37 cellular contexts compared by ENCODE assay signal in genomic region chr12:10919809-10920208, GRCh38. TPM values are rescaled to one million over a fixed set of nuclear protein-coding genes. Genes with fewer than 3 reads are reported as not detected.
"Had no signal": no experiment of that assay in that cellular context is flagged by ENCODE, and none has a peak within 500 bp of the region (broad histone marks: within the 10 kb centered on the region; RNA-seq: fewer than 3 reads in every experiment).

No MANE protein-coding gene starts in this region.

- ATAC-seq: activated CD8-positive, alpha-beta T cell treated with anti-CD3 and anti-CD28 coated beads for 36 hours; activated naive CD4-positive, alpha-beta T cell treated with anti-CD3 and anti-CD28 coated beads, Interleukin-2, amount 50 U/mL, for 72 hours; activated T-cell treated with anti-CD3 and anti-CD28 coated beads, Interleukin-2, amount 50 U/mL, for 4 hours; activated T-cell treated with anti-CD3 and anti-CD28 coated beads, Interleukin-2, amount 50 U/mL, for 72 hours; activated T-helper 17 cell treated with anti-CD3 and anti-CD28 coated beads, Interleukin-2, amount 50 U/mL, for 72 hours; body of pancreas had no signal

- H3K4me3 ChIP-seq: adrenal gland, body of pancreas, breast epithelium had no signal

- H3K27ac Mint-ChIP-seq: activated B cell treated with CpG ODN at 0.5 μM for 24 hours; activated CD4-positive, alpha-beta memory T cell treated with anti-CD3 and anti-CD28 coated beads for 36 hours; activated CD4-positive, alpha-beta T cell treated with anti-CD3 and anti-CD28 coated beads, Interleukin-2, amount 10 ng/mL, durations not matched to agents 24 days and 14 days; activated CD8-positive, alpha-beta T cell treated with anti-CD3 and anti-CD28 coated beads for 36 hours; activated naive CD4-positive, alpha-beta T cell treated with anti-CD3 and anti-CD28 coated beads for 36 hours; activated naive CD4-positive, alpha-beta T cell treated with anti-CD3 and anti-CD28 coated beads, Interleukin-2, amount 50 U/mL, for 72 hours; activated naive CD8-positive, alpha-beta T cell treated with anti-CD3 and anti-CD28 coated beads for 36 hours; activated T-cell treated with anti-CD3 and anti-CD28 coated beads, Interleukin-2, amount 50 U/mL, for 72 hours; activated T-helper 1 cell treated with anti-CD3 and anti-CD28 coated beads, Interleukin-12 subunit alpha, Interleukin-12 subunit beta, Interleukin-2, Interleukin-4 antibody, amounts not matched to agents 30 ng/mL and 10 ng/mL and 1 ng/mL, durations not matched to agents 14 hours and 24 hours and 36 hours; activated T-helper 17 cell treated with anti-CD3 and anti-CD28 coated beads, Interleukin-2, amount 50 U/mL, for 72 hours; T-helper 1 cell treated with Interleukin-12 subunit alpha and Interleukin-12 subunit beta and Interleukin-4 antibody, amounts not matched to agents 30 μg/mL and 1 μg/mL, for 36 hours; T-helper 2 cell treated with Interferon-gamma antibody and Interleukin-4, amounts not matched to agents 5 μg/mL and 100 μg/mL, for 36 hours had no signal

- H3K27me3 ChIP-seq: adrenal gland, body of pancreas, brain microvascular endothelial cell, breast epithelium had no signal

- H3K9me3 ChIP-seq: adrenal gland, body of pancreas, breast epithelium had no signal

- H3K36me3 Mint-ChIP-seq: activated CD4-positive, alpha-beta memory T cell treated with anti-CD3 and anti-CD28 coated beads for 36 hours; activated naive CD4-positive, alpha-beta T cell treated with anti-CD3 and anti-CD28 coated beads, Interleukin-2, amount 50 U/mL, for 72 hours; activated naive CD8-positive, alpha-beta T cell treated with anti-CD3 and anti-CD28 coated beads for 36 hours had no signal

- H3K4me3 Mint-ChIP-seq: activated B cell treated with CpG ODN at 0.5 μM for 24 hours; activated CD4-positive, alpha-beta memory T cell treated with anti-CD3 and anti-CD28 coated beads for 36 hours; activated CD4-positive, alpha-beta T cell treated with anti-CD3 and anti-CD28 coated beads, Interleukin-2, amount 10 ng/mL, durations not matched to agents 24 days and 14 days; activated CD8-positive, alpha-beta T cell treated with anti-CD3 and anti-CD28 coated beads for 36 hours; activated naive CD4-positive, alpha-beta T cell treated with anti-CD3 and anti-CD28 coated beads for 36 hours; activated naive CD8-positive, alpha-beta T cell treated with anti-CD3 and anti-CD28 coated beads for 36 hours; activated T-cell treated with anti-CD3 and anti-CD28 coated beads, Interleukin-2, amount 50 U/mL, for 4 hours; activated T-cell treated with anti-CD3 and anti-CD28 coated beads, Interleukin-2, amount 50 U/mL, for 72 hours; activated T-helper 1 cell treated with anti-CD3 and anti-CD28 coated beads, Interleukin-12 subunit alpha, Interleukin-12 subunit beta, Interleukin-2, Interleukin-4 antibody, amounts not matched to agents 30 ng/mL and 10 ng/mL and 1 ng/mL, durations not matched to agents 14 hours and 24 hours and 36 hours; activated T-helper 17 cell treated with anti-CD3 and anti-CD28 coated beads, Interleukin-2, amount 50 U/mL, for 72 hours; T-helper 1 cell treated with Interleukin-12 subunit alpha and Interleukin-12 subunit beta and Interleukin-4 antibody, amounts not matched to agents 30 μg/mL and 1 μg/mL, for 36 hours; T-helper 2 cell treated with Interferon-gamma antibody and Interleukin-4, amounts not matched to agents 5 μg/mL and 100 μg/mL, for 36 hours had no signal

- H3K36me3 ChIP-seq: adrenal gland, brain microvascular endothelial cell, breast epithelium had no signal

- H3K4me1 Mint-ChIP-seq: activated B cell treated with CpG ODN at 0.5 μM for 24 hours; activated CD4-positive, alpha-beta T cell treated with anti-CD3 and anti-CD28 coated beads, Interleukin-2, amount 10 ng/mL, durations not matched to agents 24 days and 14 days; activated naive CD8-positive, alpha-beta T cell treated with anti-CD3 and anti-CD28 coated beads for 36 hours; activated T-helper 17 cell treated with anti-CD3 and anti-CD28 coated beads, Interleukin-2, amount 50 U/mL, for 72 hours had no signal

- H3K9me3 Mint-ChIP-seq: activated B cell treated with CpG ODN at 0.5 μM for 24 hours; activated CD4-positive, alpha-beta memory T cell treated with anti-CD3 and anti-CD28 coated beads for 36 hours; activated CD4-positive, alpha-beta T cell treated with anti-CD3 and anti-CD28 coated beads, Interleukin-2, amount 10 ng/mL, durations not matched to agents 24 days and 14 days; activated CD8-positive, alpha-beta T cell treated with anti-CD3 and anti-CD28 coated beads for 36 hours; activated naive CD4-positive, alpha-beta T cell treated with anti-CD3 and anti-CD28 coated beads for 36 hours; activated naive CD8-positive, alpha-beta T cell treated with anti-CD3 and anti-CD28 coated beads for 36 hours; activated T-cell treated with anti-CD3 and anti-CD28 coated beads, Interleukin-2, amount 50 U/mL, for 4 hours; activated T-cell treated with anti-CD3 and anti-CD28 coated beads, Interleukin-2, amount 50 U/mL, for 72 hours; activated T-helper 1 cell treated with anti-CD3 and anti-CD28 coated beads, Interleukin-12 subunit alpha, Interleukin-12 subunit beta, Interleukin-2, Interleukin-4 antibody, amounts not matched to agents 30 ng/mL and 10 ng/mL and 1 ng/mL, durations not matched to agents 14 hours and 24 hours and 36 hours; activated T-helper 17 cell treated with anti-CD3 and anti-CD28 coated beads, Interleukin-2, amount 50 U/mL, for 72 hours; T-helper 1 cell treated with Interleukin-12 subunit alpha and Interleukin-12 subunit beta and Interleukin-4 antibody, amounts not matched to agents 30 μg/mL and 1 μg/mL, for 36 hours; T-helper 2 cell treated with Interferon-gamma antibody and Interleukin-4, amounts not matched to agents 5 μg/mL and 100 μg/mL, for 36 hours had no signal

- H3K4me1 ChIP-seq: adrenal gland, body of pancreas, breast epithelium had no signal

- DNase-seq: activated B cell treated with CpG ODN at 0.5 μM for 24 hours; activated CD4-positive, alpha-beta memory T cell treated with anti-CD3 and anti-CD28 coated beads for 36 hours; activated CD4-positive, alpha-beta T cell treated with anti-CD3 and anti-CD28 coated beads for 4 hours; activated CD4-positive, alpha-beta T cell treated with anti-CD3 and anti-CD28 coated beads, Interleukin-2, amount 10 ng/mL, durations not matched to agents 24 days and 14 days; activated CD4-positive, alpha-beta T cell treated with anti-CD3 and anti-CD28 coated beads, Interleukin-2, amount 50 U/mL, for 1 hour; activated CD4-positive, alpha-beta T cell treated with anti-CD3 and anti-CD28 coated beads, Interleukin-2, amount 50 U/mL, for 4 hours; activated CD4-positive, CD25-positive, alpha-beta regulatory T cell treated with anti-CD3 and anti-CD28 coated beads, Interleukin-2, amount 50 U/mL, for 72 hours; activated CD8-positive, alpha-beta memory T cell treated with anti-CD3 and anti-CD28 coated beads, Interleukin-2, amount 50 U/mL, for 4 hours; activated CD8-positive, alpha-beta T cell treated with anti-CD3 and anti-CD28 coated beads for 36 hours; activated effector memory CD4-positive, alpha-beta T cell treated with anti-CD3 and anti-CD28 coated beads, Interleukin-2, amount 50 U/mL, for 16 hours; activated gamma-delta T cell treated with Interleukin-2 at 50 U/mL for 16 hours; activated naive CD4-positive, alpha-beta T cell; activated naive CD4-positive, alpha-beta T cell treated with anti-CD3 and anti-CD28 coated beads for 36 hours; activated naive CD4-positive, alpha-beta T cell treated with anti-CD3 and anti-CD28 coated beads, Interleukin-2, amount 50 U/mL, for 16 hours; activated naive CD8-positive, alpha-beta T cell treated with anti-CD3 and anti-CD28 coated beads for 36 hours; activated T-cell treated with anti-CD3 and anti-CD28 coated beads for 4 hours; activated T-cell treated with anti-CD3 and anti-CD28 coated beads, Interleukin-2, amount 50 U/mL, for 1 hour; activated T-cell treated with anti-CD3 and anti-CD28 coated beads, Interleukin-2, amount 50 U/mL, for 4 hours; activated T-cell treated with anti-CD3 and anti-CD28 coated beads, Interleukin-2, amount 50 U/mL, for 72 hours; adrenal gland; amniotic stem cell; aorta; body of pancreas; brain microvascular endothelial cell; central memory CD4-positive, alpha-beta T cell; T-helper 2 cell; T-helper 9 cell had no signal

- H3K27me3 Mint-ChIP-seq: activated B cell treated with CpG ODN at 0.5 μM for 24 hours; activated CD4-positive, alpha-beta memory T cell treated with anti-CD3 and anti-CD28 coated beads for 36 hours; activated CD4-positive, alpha-beta T cell treated with anti-CD3 and anti-CD28 coated beads, Interleukin-2, amount 10 ng/mL, durations not matched to agents 24 days and 14 days; activated CD8-positive, alpha-beta T cell treated with anti-CD3 and anti-CD28 coated beads for 36 hours; activated naive CD8-positive, alpha-beta T cell treated with anti-CD3 and anti-CD28 coated beads for 36 hours; activated T-helper 17 cell treated with anti-CD3 and anti-CD28 coated beads, Interleukin-2, amount 50 U/mL, for 72 hours had no signal

- FAIRE-seq: astrocyte had no signal

- H3K27ac ChIP-seq: adrenal gland, body of pancreas, brain microvascular endothelial cell, breast epithelium, VCaP had no signal

RNA-seq across cellular contexts. Expression of gene PRH2, which starts 9.2 kb away (rescaled TPM):
- total RNA-seq: activated B cell treated with CpG ODN at 0.5 μM for 24 hours; activated CD4-positive, alpha-beta memory T cell treated with anti-CD3 and anti-CD28 coated beads for 36 hours; activated CD4-positive, alpha-beta T cell treated with anti-CD3 and anti-CD28 coated beads, Interleukin-2, amount 10 ng/mL, durations not matched to agents 24 days and 14 days; activated CD8-positive, alpha-beta memory T cell treated with anti-CD3 and anti-CD28 coated beads for 36 hours; activated CD8-positive, alpha-beta T cell treated with anti-CD3 and anti-CD28 coated beads for 36 hours; activated naive CD4-positive, alpha-beta T cell treated with anti-CD3 and anti-CD28 coated beads for 36 hours; activated naive CD4-positive, alpha-beta T cell treated with anti-CD3 and anti-CD28 coated beads, Interleukin-2, amount 50 U/mL, for 72 hours; activated naive CD8-positive, alpha-beta T cell treated with anti-CD3 and anti-CD28 coated beads for 36 hours; activated T-cell treated with anti-CD3 and anti-CD28 coated beads, Interleukin-2, amount 50 U/mL, for 72 hours; activated T-helper 1 cell treated with anti-CD3 and anti-CD28 coated beads, Interleukin-12 subunit alpha, Interleukin-12 subunit beta, Interleukin-2, Interleukin-4 antibody, amounts not matched to agents 30 ng/mL and 10 ng/mL and 1 ng/mL, durations not matched to agents 14 hours and 24 hours and 36 hours; activated T-helper 17 cell treated with anti-CD3 and anti-CD28 coated beads, Interleukin-2, amount 50 U/mL, for 72 hours; adrenal gland; aorta; astrocyte; body of pancreas; breast epithelium; cardiac septum had no signal

RNA-seq across cellular contexts. Expression of gene TAS2R13, which starts 10.4 kb away (rescaled TPM):
- total RNA-seq: activated CD4-positive, alpha-beta memory T cell treated with anti-CD3 and anti-CD28 coated beads for 36 hours had no signal
- polyA plus RNA-seq: aorta had no signal
